Comparison of ENCODE assay signal across 15 cellular contexts in the genomic region with DNA sequence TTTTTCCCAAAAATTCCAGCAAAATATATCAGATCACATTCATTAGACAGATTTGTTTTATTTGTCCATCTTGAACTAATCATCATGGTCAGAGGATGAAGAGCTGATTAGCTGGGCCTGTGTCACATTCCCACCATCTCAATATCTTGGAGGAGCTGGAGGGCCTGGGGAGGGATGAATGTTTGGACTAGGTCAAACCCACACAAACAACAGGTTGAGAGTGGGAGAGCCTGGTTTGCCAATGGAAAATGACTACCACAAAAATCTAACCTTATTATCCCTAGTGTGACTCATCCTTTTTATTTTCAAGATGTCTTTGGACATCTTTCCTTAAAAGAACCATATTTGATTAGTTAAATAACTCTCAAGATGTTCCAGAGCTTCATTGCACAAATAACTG.
"Had no signal": no experiment of that assay in that cellular context is flagged by ENCODE, and none has a peak within 500 bp of the region (broad histone marks: within the 10 kb centered on the region; RNA-seq: fewer than 3 reads in every experiment).

No MANE protein-coding gene starts in this region.

- H3K36me3 Mint-ChIP-seq: activated naive CD8-positive, alpha-beta T cell treated with anti-CD3 and anti-CD28 coated beads, Interleukin-2, amount 10 ng/mL, durations not matched to agents 7 days and 5 days; neural progenitor cell had no signal

- H3K27ac ChIP-seq: neural progenitor cell, parathyroid adenoma, testis had no signal

- H3K27me3 Mint-ChIP-seq: activated CD4-positive, alpha-beta memory T cell treated with anti-CD3 and anti-CD28 coated beads, Interleukin-2, amount 10 ng/mL, durations not matched to agents 7 days and 5 days had no signal

- H3K36me3 ChIP-seq: neural progenitor cell had no signal

- H3K4me2 ChIP-seq: neural progenitor cell had no signal

- ATAC-seq: activated T-cell treated with anti-CD3 and anti-CD28 coated beads, Interleukin-2, amount 50 U/mL, for 72 hours had no signal

- H3K4me3 Mint-ChIP-seq: activated CD4-positive, alpha-beta memory T cell treated with anti-CD3 and anti-CD28 coated beads, Interleukin-2, amount 10 ng/mL, durations not matched to agents 7 days and 5 days; activated naive CD8-positive, alpha-beta T cell treated with anti-CD3 and anti-CD28 coated beads, Interleukin-2, amount 10 ng/mL, durations not matched to agents 7 days and 5 days; activated T-cell treated with anti-CD3 and anti-CD28 coated beads, Interleukin-2, amount 50 U/mL, for 72 hours; neural progenitor cell; stimulated activated naive CD8-positive, alpha-beta T cell treated with anti-CD3 and anti-CD28 coated beads, Interleukin-15, Interleukin-2, amounts not matched to agents 100 ng/mL and 50 ng/mL, for 24 hours had no signal

- H3K4me3 ChIP-seq: neural progenitor cell, testis had no signal

- H3K9me3 ChIP-seq: testis had no signal

- H3K27me3 ChIP-seq: neural progenitor cell, testis had no signal

- H3K9me3 Mint-ChIP-seq: activated CD4-positive, alpha-beta memory T cell treated with anti-CD3 and anti-CD28 coated beads, Interleukin-2, amount 10 ng/mL, durations not matched to agents 7 days and 5 days; activated naive CD8-positive, alpha-beta T cell treated with anti-CD3 and anti-CD28 coated beads, Interleukin-2, amount 10 ng/mL, durations not matched to agents 7 days and 5 days; neural progenitor cell; stimulated activated naive CD8-positive, alpha-beta T cell treated with anti-CD3 and anti-CD28 coated beads, Interleukin-15, Interleukin-2, amounts not matched to agents 100 ng/mL and 50 ng/mL, for 24 hours had no signal

- H3K4me1 Mint-ChIP-seq: activated CD4-positive, alpha-beta memory T cell treated with anti-CD3 and anti-CD28 coated beads, Interleukin-2, amount 10 ng/mL, durations not matched to agents 7 days and 5 days; activated naive CD8-positive, alpha-beta T cell treated with anti-CD3 and anti-CD28 coated beads, Interleukin-2, amount 10 ng/mL, durations not matched to agents 7 days and 5 days had no signal

- H3K9ac ChIP-seq: neural progenitor cell, parathyroid adenoma had no signal

- H2AFZ ChIP-seq: neural progenitor cell had no signal

- DNase-seq: activated CD4-positive, alpha-beta memory T cell treated with anti-CD3 and anti-CD28 coated beads, Interleukin-2, amount 10 ng/mL, durations not matched to agents 7 days and 5 days; activated CD4-positive, CD25-positive, alpha-beta regulatory T cell treated with anti-CD3 and anti-CD28 coated beads, Interleukin-2, amount 50 U/mL, for 72 hours; activated CD8-positive, alpha-beta memory T cell treated with anti-CD3 and anti-CD28 coated beads, Interleukin-2, amount 50 U/mL, for 4 hours; activated naive CD8-positive, alpha-beta T cell treated with anti-CD3 and anti-CD28 coated beads, Interleukin-2, amount 10 ng/mL, durations not matched to agents 7 days and 5 days; activated T-cell treated with anti-CD3 and anti-CD28 coated beads, Interleukin-2, amount 50 U/mL, for 72 hours; aorta; hippocampal formation; kidney glomerular epithelial cell; stimulated activated CD4-positive, alpha-beta T cell treated with anti-CD3 and anti-CD28 coated beads, Interleukin-15, amount 100 ng/mL, for 24 hours; stimulated activated CD4-positive, alpha-beta T cell treated with anti-CD3 and anti-CD28 coated beads, Interleukin-4, amount 100 ng/mL, for 24 hours; T-helper 9 cell; testis had no signal

- H3K4me1 ChIP-seq: neural progenitor cell, parathyroid adenoma, testis had no signal

- H3K27ac Mint-ChIP-seq: activated CD4-positive, alpha-beta memory T cell treated with anti-CD3 and anti-CD28 coated beads, Interleukin-2, amount 10 ng/mL, durations not matched to agents 7 days and 5 days; activated naive CD8-positive, alpha-beta T cell treated with anti-CD3 and anti-CD28 coated beads, Interleukin-2, amount 10 ng/mL, durations not matched to agents 7 days and 5 days; activated T-cell treated with anti-CD3 and anti-CD28 coated beads, Interleukin-2, amount 50 U/mL, for 72 hours; neural progenitor cell; stimulated activated naive CD8-positive, alpha-beta T cell treated with anti-CD3 and anti-CD28 coated beads, Interleukin-15, Interleukin-2, amounts not matched to agents 100 ng/mL and 50 ng/mL, for 24 hours had no signal
